Comparison of ENCODE assay signal across 8 cellular contexts in the genomic region with DNA sequence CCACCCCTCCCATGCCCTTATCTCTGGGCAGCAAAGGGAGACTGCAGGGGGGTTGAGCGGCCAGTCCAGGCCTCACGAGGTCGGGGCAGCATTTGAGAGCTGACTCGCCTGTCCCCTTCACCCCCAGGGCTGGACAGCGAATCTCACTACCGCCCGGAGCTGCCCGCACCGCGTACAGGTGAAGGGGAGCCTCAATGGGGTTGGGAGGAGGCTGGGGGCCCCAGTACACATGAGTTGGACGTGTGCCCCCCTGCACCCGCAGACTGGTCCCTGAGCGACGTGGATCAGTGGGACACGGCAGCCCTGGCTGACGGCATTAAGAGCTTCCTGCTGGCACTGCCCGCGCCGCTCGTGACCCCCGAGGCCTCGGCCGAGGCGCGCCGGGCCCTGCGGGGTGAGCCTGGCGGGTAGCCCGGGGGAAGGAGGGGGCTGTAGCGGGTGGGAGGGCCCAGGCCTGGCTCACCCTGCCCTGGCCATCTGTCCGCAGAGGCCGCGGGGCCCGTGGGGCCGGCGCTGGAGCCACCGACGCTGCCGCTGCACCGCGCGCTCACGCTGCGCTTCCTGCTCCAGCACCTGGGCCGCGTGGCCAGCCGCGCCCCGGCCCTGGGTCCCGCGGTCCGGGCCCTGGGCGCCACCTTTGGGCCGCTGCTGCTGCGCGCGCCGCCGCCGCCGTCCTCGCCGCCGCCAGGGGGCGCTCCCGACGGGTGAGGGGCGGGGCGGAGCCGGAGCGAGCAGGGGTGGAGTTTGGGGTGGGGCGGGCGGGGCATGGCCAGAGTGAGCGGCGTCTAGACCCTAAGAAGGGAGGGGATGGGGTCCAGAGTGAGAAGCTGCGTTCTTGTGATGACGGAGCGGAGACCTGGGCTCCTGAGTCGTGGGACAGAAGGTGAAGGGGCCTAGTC. TPM values are rescaled to one million over a fixed set of nuclear protein-coding genes. Genes with fewer than 3 reads are reported as not detected.
DNase-seq lines count a peak whose midpoint lies in the region; ATAC-seq and TF ChIP-seq lines count a peak whose summit lies in the region.

No MANE protein-coding gene starts in this region.

- H3K36me3 ChIP-seq in SK-N-SH (replicated peaks in 1 of 2; ENCODE audit: control insufficient read depth in 1 of 2, insufficient read depth in 2 of 2, low read length in 1 of 2) (peaks cover 25 to 43% of the 10 kb centered on the region in 2 experiments), left ventricle myocardium inferior (peaks cover 48% of the 10 kb centered on the region)

- no peak for TF ChIP-seq EP300 in SK-N-SH (IDR thresholded peaks at IDR 0.05; ENCODE audit: borderline replicate concordance in 1 of 2, low read depth in 1 of 2, low read length in 1 of 2)

- H3K9me2 ChIP-seq in SK-N-SH, result no peaks in the 10 kb centered on the region

- no peak for TF ChIP-seq CTCF in SK-N-SH (IDR thresholded peaks at IDR 0.05)
- peak; percentile 72 for TF ChIP-seq CTCF in left ventricle myocardium inferior (IDR thresholded peaks at IDR 0.05; ENCODE audit: borderline replicate concordance)
- TF ChIP-seq CTCF in retinal pigment epithelial cell (conservative IDR thresholded peaks at IDR 0.05; ENCODE audit: low read depth, low read length), result peak; percentile 33

- H3K4me1 ChIP-seq in SK-N-SH (ENCODE audit: control insufficient read depth in 1 of 2, insufficient read depth in 2 of 2, low read depth in 1 of 2, low read length in 1 of 2) (peaks cover 17 to 39% of the 10 kb centered on the region in 2 experiments; a peak in 2 of 4 replicates), left ventricle myocardium inferior (peaks cover 41% of the 10 kb centered on the region)

- no peaks in the 10 kb centered on the region for H3K27me3 ChIP-seq in SK-N-SH (ENCODE audit: insufficient read depth)
- H3K27me3 ChIP-seq in left ventricle myocardium inferior (ENCODE audit: low read depth), result no peaks in the 10 kb centered on the region

- peak overlapping the region; percentile 57; the same call in 1 of the 2 replicates for H3K4me2 ChIP-seq in SK-N-SH

- H3K9me3 ChIP-seq in SK-N-SH (no peaks in the 10 kb centered on the region), left ventricle myocardium inferior (replicated peaks) (no peaks in the 10 kb centered on the region)

- POLR2A ChIA-PET in SK-N-SH (lab: Yijun Ruan, JAX), result interaction anchor here (0.5 to 1.3 kb wide), 4 partner anchors 10 to 183 kb away, joined by 3 to 5 read pairs (median 3); no protein-coding TSS in a partner anchor

- intact Hi-C loops in left ventricle myocardium inferior (cut with micrococcal nuclease), result no loop called here

- no peaks in the 10 kb centered on the region for H4K20me1 ChIP-seq in SK-N-SH (ENCODE audit: insufficient read depth)

- H3K4me3 ChIP-seq in SK-N-SH (ENCODE audit: low read depth in 2 of 2, low read length in 1 of 2) (peak overlapping the region in 1 of 2 experiments; percentile 10; a peak in 1 of 4 replicates), left ventricle myocardium inferior (peak overlapping the region; percentile 66), retinal pigment epithelial cell (ENCODE audit: low read length) (peak overlapping the region; percentile 11)

- ATAC-seq in GM18868 (IDR thresholded peaks at IDR 0.05; ENCODE audit: unreplicated experiment) (peak; percentile 47), HG03457 (IDR thresholded peaks at IDR 0.05; ENCODE audit: unreplicated experiment) (peak; percentile 55)

- no peak overlapping the region for H2AFZ ChIP-seq in SK-N-SH (ENCODE audit: low read depth)

- H3K27ac ChIP-seq in SK-N-SH (ENCODE audit: low read depth in 2 of 2, low read length in 1 of 2) (peak overlapping the region in 1 of 2 experiments; percentile 71; a peak in 2 of 4 replicates), left ventricle myocardium inferior (replicated peaks) (peak overlapping the region; percentile 91)

- DNase-seq in Ammon's horn (ENCODE audit: low spot score), result peak; percentile 67
- peak; percentile 97 for DNase-seq in SK-N-SH
- peak; percentile 52 for DNase-seq in activated naive CD8-positive, alpha-beta T cell treated with anti-CD3 and anti-CD28 coated beads, Interleukin-2, amount 50 U/mL, for 16 hours (ENCODE audit: low read depth, low spot score)
- DNase-seq in left ventricle myocardium inferior, result peak; percentile 71
- no peak for DNase-seq in retinal pigment epithelial cell (ENCODE audit: low read depth)
- no peak for DNase-seq in NCI-H128 (lab: John Stamatoyannopoulos, UW; ENCODE audit: unreplicated experiment)

- CTCF ChIA-PET in SK-N-SH (lab: Yijun Ruan, JAX), result interaction anchor here (0.5 to 4.5 kb wide), 33 partner anchors 9 to 250 kb away, joined by 3 to 26 read pairs (median 5); partner anchors contain the start of genes ARRDC2, CCDC124, IL12RB1 and MPV17L2

- peaks cover 15% of the 10 kb centered on the region; the same call in 1 of the 2 replicates for H3K79me2 ChIP-seq in SK-N-SH (ENCODE audit: insufficient read depth)

- H3K9ac ChIP-seq in SK-N-SH, result peak overlapping the region; percentile 18; the same call in 1 of the 2 replicates

- peaks cover 23% of the 10 kb centered on the region for H3F3A ChIP-seq in SK-N-SH (replicated peaks; ENCODE audit: insufficient read depth)

- peak; percentile 24; the same call in 1 of the 2 replicates for TF ChIP-seq RAD21 in SK-N-SH (IDR thresholded peaks at IDR 0.05; ENCODE audit: low read length)

- WGBS in SK-N-SH (ENCODE audit: low lambda C conversion rate), result 34% methylated on average over 15 of the region's 79 CpGs

TF ChIP-seq in SK-N-SH, 30 proteins besides CTCF, POLR2A, EP300 and RAD21:
- TF ChIP-seq GATA2 (CRISPR knock-in tag; IDR thresholded peaks at IDR 0.05) (peak; percentile 57), YY1 (IDR thresholded peaks at IDR 0.05; ENCODE audit: low read depth) (no peak), TCF12 (IDR thresholded peaks at IDR 0.05) (no peak), NRF1 (IDR thresholded peaks at IDR 0.05; ENCODE audit: low read depth, low read length) (peak; percentile 32; the same call in 1 of the 2 replicates), GABPA (IDR thresholded peaks at IDR 0.05; ENCODE audit: low read depth) (no peak), CHD2 (IDR thresholded peaks at IDR 0.05; ENCODE audit: low read length, partially characterized antibody) (peak; percentile 26), RCOR1 (IDR thresholded peaks at IDR 0.05; ENCODE audit: low read length) (no peak), SMC3 (IDR thresholded peaks at IDR 0.05; ENCODE audit: low read depth, low read length) (peak; percentile 44; the same call in 1 of the 2 replicates)
- TF ChIP-seq, protein P1, sequence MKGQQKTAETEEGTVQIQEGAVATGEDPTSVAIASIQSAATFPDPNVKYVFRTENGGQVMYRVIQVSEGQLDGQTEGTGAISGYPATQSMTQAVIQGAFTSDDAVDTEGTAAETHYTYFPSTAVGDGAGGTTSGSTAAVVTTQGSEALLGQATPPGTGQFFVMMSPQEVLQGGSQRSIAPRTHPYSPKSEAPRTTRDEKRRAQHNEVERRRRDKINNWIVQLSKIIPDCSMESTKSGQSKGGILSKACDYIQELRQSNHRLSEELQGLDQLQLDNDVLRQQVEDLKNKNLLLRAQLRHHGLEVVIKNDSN (IDR thresholded peaks at IDR 0.05; ENCODE audit: borderline replicate concordance, low read depth), result no peak
- TF ChIP-seq, protein P2, sequence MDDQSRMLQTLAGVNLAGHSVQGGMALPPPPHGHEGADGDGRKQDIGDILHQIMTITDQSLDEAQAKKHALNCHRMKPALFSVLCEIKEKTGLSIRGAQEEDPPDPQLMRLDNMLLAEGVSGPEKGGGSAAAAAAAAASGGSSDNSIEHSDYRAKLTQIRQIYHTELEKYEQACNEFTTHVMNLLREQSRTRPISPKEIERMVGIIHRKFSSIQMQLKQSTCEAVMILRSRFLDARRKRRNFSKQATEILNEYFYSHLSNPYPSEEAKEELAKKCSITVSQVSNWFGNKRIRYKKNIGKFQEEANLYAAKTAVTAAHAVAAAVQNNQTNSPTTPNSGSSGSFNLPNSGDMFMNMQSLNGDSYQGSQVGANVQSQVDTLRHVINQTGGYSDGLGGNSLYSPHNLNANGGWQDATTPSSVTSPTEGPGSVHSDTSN (IDR thresholded peaks at IDR 0.05), result no peak

RNA-seq across cellular contexts. Expression of gene PIK3R2, which starts 8.1 kb away (rescaled TPM):
- 27.5 and 36.6 TPM in 2 replicates for polyA plus RNA-seq in SK-N-SH (2012; rRNA removed)
- 17.4 and 30.3 TPM in 2 replicates for polyA plus RNA-seq in SK-N-SH (2012; cell fraction: cytosol; rRNA removed)
- 52.1 and 53.0 TPM in 2 replicates for polyA plus RNA-seq in SK-N-SH (2012; cell fraction: nucleus; rRNA removed)
- 28.0 TPM for total RNA-seq in left ventricle myocardium inferior

RNA-seq across cellular contexts. Expression of gene IFI30, which starts 12.6 kb away (rescaled TPM):
- 10.7 and 11.6 TPM in 2 replicates for polyA plus RNA-seq in SK-N-SH (2012; rRNA removed)
- 4.4 and 6.7 TPM in 2 replicates for polyA plus RNA-seq in SK-N-SH (2012; cell fraction: cytosol; rRNA removed)
- polyA plus RNA-seq in SK-N-SH (2012; cell fraction: nucleus; rRNA removed), result 4.5 and 5.5 TPM in 2 replicates
- 23.3 TPM for total RNA-seq in left ventricle myocardium inferior

RNA-seq across cellular contexts. Expression of gene MPV17L2, which starts 32.0 kb away (rescaled TPM):
- polyA plus RNA-seq in SK-N-SH (2012; rRNA removed), result 17.5 and 20.6 TPM in 2 replicates
- polyA plus RNA-seq in SK-N-SH (2012; cell fraction: cytosol; rRNA removed), result 9.7 and 13.5 TPM in 2 replicates
- polyA plus RNA-seq in SK-N-SH (2012; cell fraction: nucleus; rRNA removed), result 8.2 and 8.6 TPM in 2 replicates
- total RNA-seq in left ventricle myocardium inferior, result 12.5 TPM

RNA-seq across cellular contexts. Expression of gene RAB3A, which starts 42.8 kb away (rescaled TPM):
- 9.1 and 9.7 TPM in 2 replicates for polyA plus RNA-seq in SK-N-SH (2012; rRNA removed)
- polyA plus RNA-seq in SK-N-SH (2012; cell fraction: cytosol; rRNA removed), result 7.7 and 10.0 TPM in 2 replicates
- polyA plus RNA-seq in SK-N-SH (2012; cell fraction: nucleus; rRNA removed), result 13.1 and 19.6 TPM in 2 replicates
- 37.4 TPM for total RNA-seq in left ventricle myocardium inferior

Comparison
In these comparisons a context has a peak if more than half of its experiments do, and no peak if none do; other contexts are left out.
1. DNase-seq: peak in Ammon's horn (single experiment), SK-N-SH (single experiment), activated naive CD8-positive, alpha-beta T cell treated with anti-CD3 and anti-CD28 coated beads, Interleukin-2, amount 50 U/mL, for 16 hours (single experiment) and left ventricle myocardium inferior (single experiment); none in retinal pigment epithelial cell (single experiment) and NCI-H128 (single experiment).